ENCODE assay signal across 17 cellular contexts in genomic region chr3:183766107-183766506, GRCh38. TPM values are rescaled to one million over a fixed set of nuclear protein-coding genes. Genes with fewer than 3 reads are reported as not detected.
A peak's percentile ranks its signal among the peaks of the same experiment; 100 is the strongest.
DNase-seq lines count a peak whose midpoint lies in the region; ATAC-seq and TF ChIP-seq lines count a peak whose summit lies in the region.
"Had no signal": no experiment of that assay in that cellular context is flagged by ENCODE, and none has a peak within 500 bp of the region (broad histone marks: within the 10 kb centered on the region; RNA-seq: fewer than 3 reads in every experiment).

No MANE protein-coding gene starts in this region.

- H3K4me3 ChIP-seq in PC-3 (ENCODE audit: low read length) (no peak overlapping the region), stomach (no peak overlapping the region)

- H3K9ac ChIP-seq in PC-3 (ENCODE audit: low read length): no peak overlapping the region

- H3K27me3 ChIP-seq in PC-3 (ENCODE audit: low read length) (no peaks in the 10 kb centered on the region), stomach (no peaks in the 10 kb centered on the region)

- H3K79me2 ChIP-seq in PC-3 (ENCODE audit: low read length): no peaks in the 10 kb centered on the region

- no peak for DNase-seq in activated naive CD4-positive, alpha-beta T cell treated with anti-CD3 and anti-CD28 coated beads, Interleukin-2, amount 50 U/mL, for 72 hours (ENCODE audit: low spot score in 2 of 2)
- DNase-seq in activated naive CD4-positive, alpha-beta T cell (lab: John Stamatoyannopoulos, UW): no peak
- DNase-seq in WTC11 (ENCODE audit: low spot score): no peak
- no peak for DNase-seq in epithelial cell of prostate (ENCODE audit: low read depth, low spot score)
- DNase-seq in type B pancreatic cell (ENCODE audit: extremely low spot score, unreplicated experiment): no peak
- no peak for DNase-seq in PC-3
- DNase-seq in stomach: no peak
- no peak for DNase-seq in dedifferentiated amniotic fluid mesenchymal stem cell (ENCODE audit: extremely low spot score)
- DNase-seq: activated T-cell treated with anti-CD3 and anti-CD28 coated beads, Interleukin-2, amount 50 U/mL, for 24 hours; GOT3; KG1; left ventricle myocardium superior; nephron progenitor cell; NK-92 treated with Interleukin-12 subunit alpha and Interleukin-12 subunit beta, amount 100 ng/mL, for 24 hours; retina had no signal

- H3K9me2 ChIP-seq in PC-3 (replicated peaks; ENCODE audit: low read length): no peaks in the 10 kb centered on the region

- no peak overlapping the region for H2AFZ ChIP-seq in PC-3 (ENCODE audit: low read length)

- TF ChIP-seq CTCF in WTC11 (IDR thresholded peaks at IDR 0.05) (no peak), type B pancreatic cell (conservative IDR thresholded peaks at IDR 0.05) (no peak), PC-3 (conservative IDR thresholded peaks at IDR 0.05; ENCODE audit: low read depth, low read length) (no peak), stomach (IDR thresholded peaks at IDR 0.05) (no peak)

- intact Hi-C loops in PC-3 (cut with micrococcal nuclease): loop anchor here (5.0 kb wide), 1 partner anchor 379 kb away; no protein-coding TSS in a partner anchor
- intact Hi-C loops in stomach (cut with DNase I; ENCODE audit: low total_unique reads): loop anchor here (5.0 kb wide), 1 partner anchor 299 kb away; no protein-coding TSS in a partner anchor

- POLR2A ChIA-PET in WTC11 (lab: Charles Lee) (no interaction called here), PC-3 (lab: Charles Lee; ENCODE audit: unreplicated experiment) (no interaction called here)

- peaks cover 6 to 16% of the 10 kb centered on the region in 2 donors for H3K36me3 Mint-ChIP-seq in activated naive CD4-positive, alpha-beta T cell treated with anti-CD3 and anti-CD28 coated beads, Interleukin-2, amount 50 U/mL, for 72 hours
- peaks cover 38% of the 10 kb centered on the region for H3K36me3 Mint-ChIP-seq in WTC11
- H3K36me3 Mint-ChIP-seq in type B pancreatic cell: peaks cover 16% of the 10 kb centered on the region

- BruUV-seq in PC-3 (replicated peaks; lab: Mats Ljungman, UMichigan): no TSS peak

- peak overlapping the region; percentile 25 for H3K27ac ChIP-seq in epithelial cell of prostate
- H3K27ac ChIP-seq in PC-3 (ENCODE audit: low read length): no peak overlapping the region
- H3K27ac ChIP-seq in stomach: no peak overlapping the region

- TF ChIP-seq POLR2A in stomach (IDR thresholded peaks at IDR 0.05): no peak

- H3K4me3 Mint-ChIP-seq in WTC11 (no peak overlapping the region), type B pancreatic cell (no peak overlapping the region)
- H3K4me3 Mint-ChIP-seq: activated T-cell treated with anti-CD3 and anti-CD28 coated beads, Interleukin-2, amount 50 U/mL, for 24 hours; central memory CD8-positive, alpha-beta T cell; nephron progenitor cell had no signal

- H3K9me3 Mint-ChIP-seq in activated naive CD4-positive, alpha-beta T cell treated with anti-CD3 and anti-CD28 coated beads, Interleukin-2, amount 50 U/mL, for 72 hours: no peaks in the 10 kb centered on the region
- H3K9me3 Mint-ChIP-seq in WTC11: no peaks in the 10 kb centered on the region
- no peaks in the 10 kb centered on the region for H3K9me3 Mint-ChIP-seq in type B pancreatic cell
- H3K9me3 Mint-ChIP-seq: activated T-cell treated with anti-CD3 and anti-CD28 coated beads, Interleukin-2, amount 50 U/mL, for 24 hours; central memory CD8-positive, alpha-beta T cell; nephron progenitor cell had no signal

- no peaks in the 10 kb centered on the region for H3F3A ChIP-seq in PC-3 (ENCODE audit: low read length, unreplicated experiment)

- no peak for TF ChIP-seq EP300 in stomach (IDR thresholded peaks at IDR 0.05)

- no peak overlapping the region for H3K4me2 ChIP-seq in PC-3 (ENCODE audit: low read length)

- no peak for ATAC-seq in activated naive CD4-positive, alpha-beta T cell treated with anti-CD3 and anti-CD28 coated beads, Interleukin-2, amount 50 U/mL, for 72 hours
- ATAC-seq in WTC11 (no peak), PC-3 (no peak)
- ATAC-seq: Right ventricle myocardium inferior had no signal

- CTCF ChIA-PET in WTC11 (lab: Charles Lee) (interaction anchor here (1.6 to 1.8 kb wide), 2 partner anchors 182 to 287 kb away, joined by 3 to 15 read pairs; no protein-coding TSS in a partner anchor), PC-3 (lab: Charles Lee) (no interaction called here)

- peaks cover 20% of the 10 kb centered on the region for H3K36me3 ChIP-seq in PC-3 (ENCODE audit: low read depth, low read length)
- H3K36me3 ChIP-seq in stomach: peaks cover 13 to 53% (median 50%) of the 10 kb centered on the region in 4 donors

- no peaks in the 10 kb centered on the region for H4K20me1 ChIP-seq in PC-3 (ENCODE audit: low read length)

- H3K9me3 ChIP-seq in PC-3 (ENCODE audit: low read length): no peaks in the 10 kb centered on the region
- no peaks in the 10 kb centered on the region for H3K9me3 ChIP-seq in stomach

- no peaks in the 10 kb centered on the region for H3K27me3 Mint-ChIP-seq in WTC11 (ENCODE audit: low read depth)
- H3K27me3 Mint-ChIP-seq in type B pancreatic cell: no peaks in the 10 kb centered on the region
- H3K27me3 Mint-ChIP-seq: activated T-cell treated with anti-CD3 and anti-CD28 coated beads, Interleukin-2, amount 50 U/mL, for 24 hours; central memory CD8-positive, alpha-beta T cell had no signal

- H3K4me1 ChIP-seq in PC-3 (ENCODE audit: insufficient read depth, low read length) (no peaks in the 10 kb centered on the region), stomach (peaks cover 0 to 25% (median 11%) of the 10 kb centered on the region in 4 donors)

- H3K4me1 Mint-ChIP-seq in WTC11 (0 out of 2 replicates have a peak, but pooled peaks cover 3% of the 10 kb centered on the region), type B pancreatic cell (ENCODE audit: unreplicated experiment) (peaks cover 7% of the 10 kb centered on the region)
- H3K4me1 Mint-ChIP-seq: nephron progenitor cell had no signal

- H3K27ac Mint-ChIP-seq in activated naive CD4-positive, alpha-beta T cell treated with anti-CD3 and anti-CD28 coated beads, Interleukin-2, amount 50 U/mL, for 72 hours: peak overlapping the region; percentile 53 to 73
- H3K27ac Mint-ChIP-seq in WTC11 (peak overlapping the region; percentile 72), type B pancreatic cell (peak overlapping the region; percentile 3)

TF ChIP-seq in WTC11, 78 proteins besides CTCF, POLR2A, EP300 and RAD21 (continues in another document):
- TF ChIP-seq NFATC4 (CRISPR knock-in tag; IDR thresholded peaks at IDR 0.05) (no peak), ZNF317 (CRISPR knock-in tag; IDR thresholded peaks at IDR 0.05; ENCODE audit: borderline replicate concordance, low read depth) (no peak), E2F1 (CRISPR knock-in tag; IDR thresholded peaks at IDR 0.05) (no peak), STAT6 (CRISPR knock-in tag; conservative IDR thresholded peaks at IDR 0.05; ENCODE audit: low read depth) (no peak), ATF1 (CRISPR knock-in tag; IDR thresholded peaks at IDR 0.05) (no peak), ZNF423 (CRISPR knock-in tag; IDR thresholded peaks at IDR 0.05) (no peak)

RNA-seq across cellular contexts. Expression of gene MAP6D1, which starts 59.3 kb away (rescaled TPM):
- 1 to 10 TPM in 1 of 2 donors, not detected in 1; 1.4 TPM for total RNA-seq in activated naive CD4-positive, alpha-beta T cell treated with anti-CD3 and anti-CD28 coated beads, Interleukin-2, amount 50 U/mL, for 72 hours
- total RNA-seq in WTC11 (2021): 4.3 to 6.3 TPM (median 5.0 TPM) in 3 replicates
- total RNA-seq in type B pancreatic cell (ENCODE audit: low replicate concordance): 3.2 and 3.3 TPM in 2 replicates
- 12.4 and 12.6 TPM in 2 replicates for total RNA-seq in PC-3 (2014; rRNA removed)
- under 1 TPM in 1 of 5 donors, not detected in 4; 0.58 TPM for total RNA-seq in stomach
- 1 to 10 TPM in 1 of 3 donors, under 1 TPM in 1, not detected in 1; 0.25 to 1.0 TPM for polyA plus RNA-seq in stomach

Comparison
In these comparisons a context has a peak if more than half of its experiments do, and no peak if none do; other contexts are left out.
1. H3K27ac Mint-ChIP-seq: peak in every context shown above with its lines; median percentile 72 in WTC11; 63 in activated naive CD4-positive, alpha-beta T cell treated with anti-CD3 and anti-CD28 coated beads, Interleukin-2, amount 50 U/mL, for 72 hours; 3 in type B pancreatic cell.